Comparison of ENCODE assay signal across 21 cellular contexts in the genomic region with DNA sequence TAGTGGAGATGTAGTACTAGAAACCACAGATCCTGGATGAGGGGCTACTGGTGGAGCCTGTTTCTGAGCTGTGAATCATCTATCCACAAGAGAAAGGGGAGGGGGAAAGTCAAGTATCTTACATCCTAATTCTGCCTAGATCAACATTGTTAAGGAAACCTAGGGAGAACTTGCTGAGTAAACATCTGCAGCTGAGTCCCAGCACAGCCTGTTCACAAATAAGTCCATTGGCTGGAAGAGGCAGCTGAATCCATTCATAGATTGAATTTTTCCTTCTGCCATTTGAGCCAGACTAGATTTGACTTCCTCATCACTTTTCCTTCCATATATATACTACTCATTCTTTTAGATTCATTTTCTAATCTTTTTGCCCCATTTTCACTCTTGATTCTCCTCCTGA.
DNase-seq lines count a peak whose midpoint lies in the region; ATAC-seq and TF ChIP-seq lines count a peak whose summit lies in the region.
"Had no signal": no experiment of that assay in that cellular context is flagged by ENCODE, and none has a peak within 500 bp of the region (broad histone marks: within the 10 kb centered on the region; RNA-seq: fewer than 3 reads in every experiment).

No MANE protein-coding gene starts in this region.

- DNase-seq in NCI-H82 (lab: John Stamatoyannopoulos, UW) (peak; percentile 5), NCI-H82 treated with DMSO at 0.1 percent for 48 hours (lab: John Stamatoyannopoulos, UW; ENCODE audit: unreplicated experiment) (no peak), LNCaP clone FGC (ENCODE audit: low read depth) (peak; percentile 62), iPS-NIHi7 (ENCODE audit: extremely low spot score) (peak; percentile 12), COLO668 (lab: John Stamatoyannopoulos, UW; ENCODE audit: unreplicated experiment) (no peak), NCI-H345 treated with DMSO at 0.1 percent for 48 hours (lab: John Stamatoyannopoulos, UW; ENCODE audit: unreplicated experiment) (no peak)
- DNase-seq: COR-L47, DND-41, GOT3, Karpas-422, NCI-H1436, NCI-H2029, NCI-H2171, NCI-H446, NCI-H69, PC-9, RPMI8226, SIG-M5, SK-N-SH had no signal

- ATAC-seq in HG03571 (IDR thresholded peaks at IDR 0.05; ENCODE audit: unreplicated experiment) = no peak
- ATAC-seq: HCT116 had no signal

- H3K4me3 ChIP-seq in LNCaP clone FGC (ENCODE audit: low read depth, low read length) = no peak overlapping the region
- H3K4me3 ChIP-seq: PC-9 had no signal

- TF ChIP-seq CTCF in LNCaP clone FGC (IDR thresholded peaks at IDR 0.05; ENCODE audit: control insufficient read depth, extremely low read depth, insufficient read depth) = no peak

Comparison
In these comparisons a context has a peak if more than half of its experiments do, and no peak if none do; other contexts are left out.
1. DNase-seq: peak in NCI-H82 (single experiment), LNCaP clone FGC (single experiment) and iPS-NIHi7 (single experiment); none in NCI-H82 treated with DMSO at 0.1 percent for 48 hours (single experiment), COLO668 (single experiment) and NCI-H345 treated with DMSO at 0.1 percent for 48 hours (single experiment).